Comparison of ENCODE assay signal across 26 cellular contexts in the genomic region with DNA sequence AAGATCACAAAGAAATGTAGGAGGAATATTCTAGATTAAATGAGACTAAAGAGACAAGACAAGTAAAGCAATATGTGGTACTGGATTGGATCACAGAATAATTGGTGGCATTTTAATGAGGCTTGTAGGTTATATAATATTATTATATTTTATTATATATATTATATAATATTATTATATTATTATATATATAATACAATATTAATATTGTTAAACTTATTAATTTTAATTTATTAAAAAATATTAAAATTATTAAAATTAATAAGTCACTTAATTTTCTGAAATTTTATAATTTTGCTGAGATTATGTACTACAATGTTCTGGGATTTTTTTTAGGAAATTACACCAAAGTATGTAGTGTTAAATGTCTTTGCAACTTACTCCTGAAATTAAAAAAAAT.
"Had no signal": no experiment of that assay in that cellular context is flagged by ENCODE, and none has a peak within 500 bp of the region (broad histone marks: within the 10 kb centered on the region; RNA-seq: fewer than 3 reads in every experiment).

No MANE protein-coding gene starts in this region.

- DNase-seq: activated B cell treated with CpG ODN at 0.5 μM for 24 hours; activated CD4-positive, alpha-beta T cell treated with anti-CD3 and anti-CD28 coated beads for 48 hours; activated CD4-positive, alpha-beta T cell treated with anti-CD3 and anti-CD28 coated beads, Interleukin-2, amount 50 U/mL, for 1 hour; activated CD4-positive, alpha-beta T cell treated with anti-CD3 and anti-CD28 coated beads, Interleukin-2, amount 50 U/mL, for 48 hours; activated CD8-positive, alpha-beta memory T cell treated with anti-CD3 and anti-CD28 coated beads for 24 hours; activated CD8-positive, alpha-beta T cell treated with anti-CD3 and anti-CD28 coated beads for 36 hours; activated effector memory CD4-positive, alpha-beta T cell treated with anti-CD3 and anti-CD28 coated beads, Interleukin-2, amount 50 U/mL, for 16 hours; activated naive CD4-positive, alpha-beta T cell treated with anti-CD3 and anti-CD28 coated beads for 36 hours; activated naive CD8-positive, alpha-beta T cell treated with anti-CD3 and anti-CD28 coated beads for 36 hours; activated naive CD8-positive, alpha-beta T cell treated with anti-CD3 and anti-CD28 coated beads, Interleukin-2, amount 50 U/mL, for 24 hours; activated T-cell treated with anti-CD3 and anti-CD28 coated beads, Interleukin-2, amount 50 U/mL, for 1 hour; activated T-cell treated with anti-CD3 and anti-CD28 coated beads, Interleukin-2, amount 50 U/mL, for 48 hours; adrenal gland; amygdala; aorta; body of pancreas; caudate nucleus; colonic mucosa; effector CD8-positive, alpha-beta T cell; foreskin fibroblast; heart right ventricle; T-helper 2 cell had no signal

- H3K4me1 ChIP-seq: adrenal gland, body of pancreas, colonic mucosa, gastroesophageal sphincter, heart right ventricle had no signal

- H3K27me3 ChIP-seq: adrenal gland, body of pancreas, colonic mucosa, gastroesophageal sphincter, heart right ventricle had no signal

- H3K9me3 ChIP-seq: adrenal gland, body of pancreas, colonic mucosa, gastroesophageal sphincter, heart right ventricle had no signal

- H3K36me3 ChIP-seq: adrenal gland, colonic mucosa, gastroesophageal sphincter, heart right ventricle had no signal

- H3K27ac ChIP-seq: adrenal gland, body of pancreas, colonic mucosa, gastroesophageal sphincter, heart right ventricle, VCaP had no signal

- ATAC-seq: activated CD4-positive, CD25-positive, alpha-beta regulatory T cell treated with anti-CD3 and anti-CD28 coated beads, Interleukin-2, amount 50 U/mL, for 24 hours; activated CD8-positive, alpha-beta T cell treated with anti-CD3 and anti-CD28 coated beads for 36 hours; activated naive CD8-positive, alpha-beta T cell treated with anti-CD3 and anti-CD28 coated beads, Interleukin-2, amount 50 U/mL, for 24 hours; body of pancreas; esophagus mucosa; gastroesophageal sphincter; heart right ventricle had no signal

- H3K4me3 ChIP-seq: adrenal gland, body of pancreas, colonic mucosa, gastroesophageal sphincter, heart right ventricle had no signal
